ENCODE assay signal across 8 cellular contexts in the genomic region with DNA sequence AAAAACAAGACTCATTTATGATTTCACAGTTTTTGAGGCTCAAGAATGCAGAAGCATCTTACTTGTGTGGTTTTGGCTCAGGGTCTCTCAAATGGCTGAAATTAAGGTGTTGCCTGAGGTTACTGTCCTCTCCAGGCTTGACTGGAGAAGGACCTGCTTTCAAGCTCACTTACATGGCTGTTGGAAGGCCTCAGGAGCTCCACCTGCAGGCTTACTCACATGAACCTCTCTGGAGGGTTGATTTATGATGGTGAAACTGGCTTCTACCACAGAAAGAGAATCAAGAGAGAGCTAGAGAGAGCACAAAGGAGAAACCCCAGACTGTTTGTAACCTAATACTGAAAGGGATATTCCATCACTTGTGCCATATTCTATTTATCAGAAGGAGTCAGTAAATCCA. TPM values are rescaled to one million over a fixed set of nuclear protein-coding genes. Genes with fewer than 3 reads are reported as not detected.
A peak's percentile ranks its signal among the peaks of the same experiment; 100 is the strongest.
DNase-seq lines count a peak whose midpoint lies in the region; ATAC-seq, FAIRE-seq and TF ChIP-seq lines count a peak whose summit lies in the region.

No MANE protein-coding gene starts in this region.

- no peak for ATAC-seq in activated CD8-positive, alpha-beta T cell treated with anti-CD3 and anti-CD28 coated beads for 36 hours
- no peak for ATAC-seq in activated CD8-positive, alpha-beta T cell treated with anti-CD3 and anti-CD28 coated beads, Interleukin-2, amount 10 ng/mL, durations not matched to agents 7 days and 5 days
- ATAC-seq in HG03342 (IDR thresholded peaks at IDR 0.05; ENCODE audit: unreplicated experiment) (peak; percentile 73), HG03460 (IDR thresholded peaks at IDR 0.05; ENCODE audit: unreplicated experiment) (no peak)
- ATAC-seq in activated T-cell treated with anti-CD3 and anti-CD28 coated beads, Interleukin-2, amount 50 U/mL, for 4 hours = no peak

- peak; percentile 10 for DNase-seq in activated CD8-positive, alpha-beta T cell treated with anti-CD3 and anti-CD28 coated beads for 36 hours
- no peak for DNase-seq in activated CD8-positive, alpha-beta T cell treated with anti-CD3 and anti-CD28 coated beads, Interleukin-2, amount 10 ng/mL, durations not matched to agents 7 days and 5 days
- DNase-seq in UCSD-AML1 (lab: John Stamatoyannopoulos, UW; ENCODE audit: unreplicated experiment) (peak; percentile 7), non-pigmented ciliary epithelial cell (ENCODE audit: low read depth) (peak; percentile 24), urothelium cell line (ENCODE audit: low spot score) (no peak)
- DNase-seq in activated T-cell treated with anti-CD3 and anti-CD28 coated beads, Interleukin-2, amount 50 U/mL, for 4 hours = no peak

- no peaks in the 10 kb centered on the region for H3K4me1 Mint-ChIP-seq in activated CD8-positive, alpha-beta T cell treated with anti-CD3 and anti-CD28 coated beads for 36 hours (ENCODE audit: low read depth)
- no peaks in the 10 kb centered on the region for H3K4me1 Mint-ChIP-seq in activated CD8-positive, alpha-beta T cell treated with anti-CD3 and anti-CD28 coated beads, Interleukin-2, amount 10 ng/mL, durations not matched to agents 7 days and 5 days (ENCODE audit: low read depth)
- no peaks in the 10 kb centered on the region for H3K4me1 Mint-ChIP-seq in activated T-cell treated with anti-CD3 and anti-CD28 coated beads, Interleukin-2, amount 50 U/mL, for 4 hours (ENCODE audit: low read depth)

- no peak for FAIRE-seq in urothelium cell line (lab: Jason Lieb, UNC)

- POLR2A ChIA-PET in activated CD8-positive, alpha-beta T cell treated with anti-CD3 and anti-CD28 coated beads for 36 hours (lab: Charles Lee) = no interaction called here
- POLR2A ChIA-PET in activated CD8-positive, alpha-beta T cell treated with anti-CD3 and anti-CD28 coated beads, Interleukin-2, amount 10 ng/mL, durations not matched to agents 7 days and 5 days (lab: Charles Lee) = no interaction called here

- intact Hi-C loops in activated CD8-positive, alpha-beta T cell treated with anti-CD3 and anti-CD28 coated beads for 36 hours (cut with micrococcal nuclease) = no loop called here

- CTCF ChIA-PET in activated CD8-positive, alpha-beta T cell treated with anti-CD3 and anti-CD28 coated beads for 36 hours (lab: Charles Lee) = interaction anchor here (0.7 kb wide), 1 partner anchor 721 kb away, joined by 3 read pairs; no protein-coding TSS in a partner anchor
- CTCF ChIA-PET in activated CD8-positive, alpha-beta T cell treated with anti-CD3 and anti-CD28 coated beads, Interleukin-2, amount 10 ng/mL, durations not matched to agents 7 days and 5 days (lab: Charles Lee) = no interaction called here

- H3K27ac Mint-ChIP-seq in activated CD8-positive, alpha-beta T cell treated with anti-CD3 and anti-CD28 coated beads for 36 hours = no peak overlapping the region
- H3K27ac Mint-ChIP-seq in activated CD8-positive, alpha-beta T cell treated with anti-CD3 and anti-CD28 coated beads, Interleukin-2, amount 10 ng/mL, durations not matched to agents 7 days and 5 days = no peak overlapping the region

- no peaks in the 10 kb centered on the region for H3K36me3 Mint-ChIP-seq in activated CD8-positive, alpha-beta T cell treated with anti-CD3 and anti-CD28 coated beads for 36 hours (ENCODE audit: low read depth)
- H3K36me3 Mint-ChIP-seq in activated CD8-positive, alpha-beta T cell treated with anti-CD3 and anti-CD28 coated beads, Interleukin-2, amount 10 ng/mL, durations not matched to agents 7 days and 5 days (ENCODE audit: low read depth) = no peaks in the 10 kb centered on the region
- H3K36me3 Mint-ChIP-seq in activated T-cell treated with anti-CD3 and anti-CD28 coated beads, Interleukin-2, amount 50 U/mL, for 4 hours (ENCODE audit: insufficient read depth) = no peaks in the 10 kb centered on the region

- TF ChIP-seq CTCF in activated CD8-positive, alpha-beta T cell treated with anti-CD3 and anti-CD28 coated beads for 36 hours (IDR thresholded peaks at IDR 0.05) = no peak

- H3K27me3 Mint-ChIP-seq in activated CD8-positive, alpha-beta T cell treated with anti-CD3 and anti-CD28 coated beads for 36 hours = peaks cover 20% of the 10 kb centered on the region
- H3K27me3 Mint-ChIP-seq in activated CD8-positive, alpha-beta T cell treated with anti-CD3 and anti-CD28 coated beads, Interleukin-2, amount 10 ng/mL, durations not matched to agents 7 days and 5 days (ENCODE audit: low read depth) = peaks cover 14% of the 10 kb centered on the region
- H3K27me3 Mint-ChIP-seq in activated T-cell treated with anti-CD3 and anti-CD28 coated beads, Interleukin-2, amount 50 U/mL, for 4 hours (ENCODE audit: low read depth) = peaks cover 13% of the 10 kb centered on the region

- H3K4me3 Mint-ChIP-seq in activated CD8-positive, alpha-beta T cell treated with anti-CD3 and anti-CD28 coated beads for 36 hours = no peak overlapping the region
- no peak overlapping the region for H3K4me3 Mint-ChIP-seq in activated CD8-positive, alpha-beta T cell treated with anti-CD3 and anti-CD28 coated beads, Interleukin-2, amount 10 ng/mL, durations not matched to agents 7 days and 5 days
- no peak overlapping the region for H3K4me3 Mint-ChIP-seq in activated T-cell treated with anti-CD3 and anti-CD28 coated beads, Interleukin-2, amount 50 U/mL, for 4 hours

- no peaks in the 10 kb centered on the region for H3K9me3 Mint-ChIP-seq in activated CD8-positive, alpha-beta T cell treated with anti-CD3 and anti-CD28 coated beads for 36 hours
- no peaks in the 10 kb centered on the region for H3K9me3 Mint-ChIP-seq in activated CD8-positive, alpha-beta T cell treated with anti-CD3 and anti-CD28 coated beads, Interleukin-2, amount 10 ng/mL, durations not matched to agents 7 days and 5 days (ENCODE audit: insufficient read depth)
- no peaks in the 10 kb centered on the region for H3K9me3 Mint-ChIP-seq in activated T-cell treated with anti-CD3 and anti-CD28 coated beads, Interleukin-2, amount 50 U/mL, for 4 hours

RNA-seq across cellular contexts. Expression of gene KCNK2, which starts 6.2 kb away (rescaled TPM):
- not detected for total RNA-seq in activated CD8-positive, alpha-beta T cell treated with anti-CD3 and anti-CD28 coated beads for 36 hours
- total RNA-seq in activated CD8-positive, alpha-beta T cell treated with anti-CD3 and anti-CD28 coated beads, Interleukin-2, amount 10 ng/mL, durations not matched to agents 7 days and 5 days = not detected
- total RNA-seq in activated T-cell treated with anti-CD3 and anti-CD28 coated beads, Interleukin-2, amount 50 U/mL, for 4 hours = not detected

Comparison
In these comparisons a context has a peak if more than half of its experiments do, and no peak if none do; other contexts are left out.
1. DNase-seq: peak in activated CD8-positive, alpha-beta T cell treated with anti-CD3 and anti-CD28 coated beads for 36 hours (single experiment), UCSD-AML1 (single experiment) and non-pigmented ciliary epithelial cell (single experiment); none in activated CD8-positive, alpha-beta T cell treated with anti-CD3 and anti-CD28 coated beads, Interleukin-2, amount 10 ng/mL, durations not matched to agents 7 days and 5 days (single experiment), activated T-cell treated with anti-CD3 and anti-CD28 coated beads, Interleukin-2, amount 50 U/mL, for 4 hours (single experiment) and urothelium cell line (single experiment).